ENCODE assay signal across 12 cellular contexts in genomic region chr2:71465961-71466300, GRCh38. TPM values are rescaled to one million over a fixed set of nuclear protein-coding genes. Genes with fewer than 3 reads are reported as not detected.
DNase-seq lines count a peak whose midpoint lies in the region; ATAC-seq, FAIRE-seq and TF ChIP-seq lines count a peak whose summit lies in the region.
"Had no signal": no experiment of that assay in that cellular context is flagged by ENCODE, and none has a peak within 500 bp of the region (broad histone marks: within the 10 kb centered on the region; RNA-seq: fewer than 3 reads in every experiment).

No MANE protein-coding gene starts in this region.

- H3K9ac ChIP-seq in H1 (replicated peaks in 1 of 4; ENCODE audit: extremely low read depth in 1 of 4, low read depth in 3 of 4, low read length in 3 of 4): no peak overlapping the region
- H3K9ac ChIP-seq in mesendoderm (ENCODE audit: low read length): peak overlapping the region; percentile 65

- DNase-seq in LNCaP clone FGC (ENCODE audit: low read depth) (no peak), H1 (ENCODE audit: low read depth in 1 of 2, low spot score in 2 of 2) (no peak), mesendoderm (no peak), testis (no peak), NCI-H2196 (lab: John Stamatoyannopoulos, UW; ENCODE audit: unreplicated experiment) (no peak), GOT3 (lab: John Stamatoyannopoulos, UW) (no peak)
- DNase-seq in activated naive CD4-positive, alpha-beta T cell treated with anti-CD3 and anti-CD28 coated beads, Interleukin-2, amount 50 U/mL, for 72 hours (ENCODE audit: low spot score in 2 of 2): no peak
- DNase-seq: activated CD4-positive, alpha-beta memory T cell treated with anti-CD3 and anti-CD28 coated beads, Interleukin-2, amount 10 ng/mL, durations not matched to agents 7 days and 5 days; natural killer cell; SJCRH30 had no signal

- H2AK5ac ChIP-seq in H1 (ENCODE audit: low read depth, low read length): no peak overlapping the region
- no peak overlapping the region for H2AK5ac ChIP-seq in mesendoderm (ENCODE audit: low read length)

- TF ChIP-seq POLR2A in H1 (IDR thresholded peaks at IDR 0.05; ENCODE audit: control extremely low read depth in 1 of 2, low read depth in 2 of 2, low read length in 2 of 2) (no peak), testis (IDR thresholded peaks at IDR 0.05) (no peak)

- WGBS in H1 (ENCODE audit: extremely low coverage in 1 of 2, insufficient coverage in 1 of 2, insufficient read length in 1 of 2, insufficient replicate concordance in 2 of 2, low coverage in 1 of 2, low lambda C conversion rate in 2 of 2, missing lambda C conversion rate in 1 of 2), 2 experiments: 11% methylated on average over 23 of the region's 23 CpGs; no CpG with 5 or more reads in 1 of the 2 experiments
- no CpG with 5 or more reads among the region's 23 CpGs for WGBS in mesendoderm (ENCODE audit: extremely low coverage, insufficient coverage, low lambda C conversion rate)
- WGBS in testis, 2 donors: 1 to 8% methylated on average over 14 to 23 of the region's 23 CpGs

- 0 out of 2 replicates have a peak overlapping the region, but pooled peaks have one; percentile 8 for H2BK15ac ChIP-seq in H1 (ENCODE audit: low read length)
- H2BK15ac ChIP-seq in mesendoderm (replicated peaks; ENCODE audit: low read depth): no peak overlapping the region

- H3K23ac ChIP-seq in H1 (ENCODE audit: insufficient read length) (no peak overlapping the region), mesendoderm (ENCODE audit: low read length) (peak overlapping the region; percentile 59)

- H3K27ac ChIP-seq in H1 (ENCODE audit: low read depth, low read length) (no peak overlapping the region), mesendoderm (ENCODE audit: low read depth, low read length) (no peak overlapping the region), testis (no peak overlapping the region)
- H3K27ac ChIP-seq: SJCRH30 had no signal

- H4K5ac ChIP-seq in H1 (ENCODE audit: insufficient read length, low read depth, low read length): no peak overlapping the region
- no peak overlapping the region for H4K5ac ChIP-seq in mesendoderm (ENCODE audit: low read length)

- H3K27ac Mint-ChIP-seq in activated naive CD4-positive, alpha-beta T cell treated with anti-CD3 and anti-CD28 coated beads, Interleukin-2, amount 50 U/mL, for 72 hours: no peak overlapping the region
- H3K27ac Mint-ChIP-seq: activated CD4-positive, alpha-beta memory T cell treated with anti-CD3 and anti-CD28 coated beads, Interleukin-2, amount 10 ng/mL, durations not matched to agents 7 days and 5 days; activated naive CD8-positive, alpha-beta T cell treated with anti-CD3 and anti-CD28 coated beads, Interleukin-2, amount 10 ng/mL, durations not matched to agents 7 days and 5 days; natural killer cell had no signal

- H3K4me3 ChIP-seq in LNCaP clone FGC (ENCODE audit: low read depth, low read length) (0 out of 2 replicates have a peak overlapping the region, but pooled peaks have one; percentile 52), H1 (ENCODE audit: extremely low read depth in 1 of 4, insufficient read depth in 2 of 4, low read depth in 3 of 4, low read length in 4 of 4) (peak overlapping the region; percentile 35 to 62 (median 56)), mesendoderm (ENCODE audit: low read length) (no peak overlapping the region), testis (peak overlapping the region; percentile 48 to 60)
- H3K4me3 ChIP-seq: SJCRH30 had no signal

- no peak overlapping the region for H4K91ac ChIP-seq in H1 (replicated peaks; ENCODE audit: insufficient read length, low read length)

- intact Hi-C loops in testis (cut with DNase I; ENCODE audit: low total_unique reads): no loop called here

- no peak for FAIRE-seq in H1 (lab: Jason Lieb, UNC)

- no peak overlapping the region for H2BK12ac ChIP-seq in H1 (ENCODE audit: low read depth, low read length)

- 0 out of 2 replicates have a peak overlapping the region, but pooled peaks have one; percentile 14 for H3K18ac ChIP-seq in H1 (ENCODE audit: extremely low read depth, low read length)
- H3K18ac ChIP-seq in mesendoderm (ENCODE audit: low read length): no peak overlapping the region

- H3K56ac ChIP-seq in H1 (replicated peaks; ENCODE audit: insufficient read length, low read depth, low read length) (no peak overlapping the region), mesendoderm (ENCODE audit: low read length) (peak overlapping the region; percentile 82)

- H3K9me3 Mint-ChIP-seq in activated naive CD4-positive, alpha-beta T cell treated with anti-CD3 and anti-CD28 coated beads, Interleukin-2, amount 50 U/mL, for 72 hours: no peaks in the 10 kb centered on the region
- H3K9me3 Mint-ChIP-seq: activated CD4-positive, alpha-beta memory T cell treated with anti-CD3 and anti-CD28 coated beads, Interleukin-2, amount 10 ng/mL, durations not matched to agents 7 days and 5 days; activated naive CD8-positive, alpha-beta T cell treated with anti-CD3 and anti-CD28 coated beads, Interleukin-2, amount 10 ng/mL, durations not matched to agents 7 days and 5 days; natural killer cell had no signal

- H3K79me2 ChIP-seq in H1 (ENCODE audit: control insufficient read depth in 1 of 2, insufficient read depth in 2 of 2, low read length in 2 of 2): no peaks in the 10 kb centered on the region
- H3K79me2 ChIP-seq in mesendoderm (ENCODE audit: control insufficient read depth, insufficient read depth, low read length): no peaks in the 10 kb centered on the region

- H3K9me3 ChIP-seq in H1 (ENCODE audit: insufficient read depth in 2 of 2, low read depth in 1 of 2, low read length in 1 of 2): no peaks in the 10 kb centered on the region
- H3K9me3 ChIP-seq in testis: no peaks in the 10 kb centered on the region

- H2BK20ac ChIP-seq in H1 (ENCODE audit: low read length): no peak overlapping the region

- H4K8ac ChIP-seq in H1 (ENCODE audit: extremely low read depth, insufficient read depth, low read length) (no peak overlapping the region), mesendoderm (ENCODE audit: low read depth, low read length) (no peak overlapping the region)

- H3K36me3 Mint-ChIP-seq in activated naive CD4-positive, alpha-beta T cell treated with anti-CD3 and anti-CD28 coated beads, Interleukin-2, amount 50 U/mL, for 72 hours: no peaks in the 10 kb centered on the region
- H3K36me3 Mint-ChIP-seq: activated naive CD8-positive, alpha-beta T cell treated with anti-CD3 and anti-CD28 coated beads, Interleukin-2, amount 10 ng/mL, durations not matched to agents 7 days and 5 days; natural killer cell had no signal

- no peak overlapping the region for H3K4ac ChIP-seq in H1 (replicated peaks; ENCODE audit: insufficient read length, low read depth, low read length)
- no peak overlapping the region for H3K4ac ChIP-seq in mesendoderm (ENCODE audit: low read depth, low read length)

- H2BK120ac ChIP-seq in H1 (replicated peaks; ENCODE audit: low read depth, low read length) (no peak overlapping the region), mesendoderm (ENCODE audit: low read depth, low read length) (no peak overlapping the region)

- H3K4me2 ChIP-seq in H1 (ENCODE audit: insufficient read depth in 1 of 2, low read depth in 2 of 2, low read length in 2 of 2) (peak overlapping the region; percentile 68 to 96), mesendoderm (ENCODE audit: low read length) (peak overlapping the region; percentile 91)

- no peak overlapping the region for H2AFZ ChIP-seq in H1 (ENCODE audit: low read length)

- no peak for TF ChIP-seq RAD21 in H1 (IDR thresholded peaks at IDR 0.05 in 1 of 2, conservative IDR thresholded peaks at IDR 0.05 in 1 of 2; ENCODE audit: low read depth in 2 of 2, low read length in 2 of 2)

- CTCF ChIA-PET in H1 (lab: Charles Lee; ENCODE audit: partially characterized antibody): interaction anchor here (4.3 to 11.9 kb wide), 3 partner anchors 10 to 43 kb away, joined by 47 to 238 read pairs (median 66); partner anchors contain the start of gene DYSF

- H3K79me1 ChIP-seq in H1 (ENCODE audit: low read depth, low read length): no peaks in the 10 kb centered on the region
- H3K79me1 ChIP-seq in mesendoderm (ENCODE audit: low read length): no peaks in the 10 kb centered on the region

- H3K14ac ChIP-seq in H1 (ENCODE audit: insufficient read length): no peak overlapping the region

- peaks cover 15% of the 10 kb centered on the region; the same call in 1 of the 2 replicates for H3K23me2 ChIP-seq in H1 (ENCODE audit: low read depth, low read length)

- H4K20me1 ChIP-seq in H1 (replicated peaks in 1 of 2; ENCODE audit: control insufficient read depth in 1 of 2, insufficient read depth in 2 of 2, low read length in 2 of 2): peaks cover 11% of the 10 kb centered on the region in 2 experiments

- peaks cover 0 to 16% (median 6%) of the 10 kb centered on the region in 4 experiments; a peak in 5 of 7 replicates for H3K4me1 ChIP-seq in H1 (replicated peaks in 1 of 4; ENCODE audit: control insufficient read depth in 3 of 4, insufficient read depth in 4 of 4, low read length in 3 of 4)
- H3K4me1 ChIP-seq in mesendoderm (ENCODE audit: control insufficient read depth, low read depth, low read length): peaks cover 11% of the 10 kb centered on the region
- H3K4me1 ChIP-seq in testis: no peaks in the 10 kb centered on the region

- no peak overlapping the region for H2BK5ac ChIP-seq in H1 (ENCODE audit: low read depth, low read length)
- H2BK5ac ChIP-seq in mesendoderm (ENCODE audit: low read length): no peak overlapping the region

- H3K27me3 ChIP-seq in H1 (replicated peaks in 1 of 4; ENCODE audit: control insufficient read depth in 3 of 4, extremely low read depth in 1 of 4, insufficient read depth in 3 of 4, low read length in 3 of 4): peaks cover 41 to 84% (median 83%) of the 10 kb centered on the region in 4 experiments
- H3K27me3 ChIP-seq in mesendoderm (ENCODE audit: insufficient read depth, low read length, poor library complexity): peaks cover 23% of the 10 kb centered on the region
- H3K27me3 ChIP-seq in testis: no peaks in the 10 kb centered on the region
- H3K27me3 ChIP-seq: SJCRH30 had no signal

- TF ChIP-seq CTCF in LNCaP clone FGC (IDR thresholded peaks at IDR 0.05; ENCODE audit: control insufficient read depth, extremely low read depth, insufficient read depth) (no peak), H1 (IDR thresholded peaks at IDR 0.05; ENCODE audit: control extremely low read depth in 1 of 3, insufficient read depth in 1 of 3, low read depth in 1 of 3, low read length in 3 of 3) (no peak), testis (IDR thresholded peaks at IDR 0.05) (no peak)

- H3K36me3 ChIP-seq in H1 (ENCODE audit: control insufficient read depth in 2 of 4, insufficient read depth in 4 of 4, low read length in 3 of 4): no peaks in the 10 kb centered on the region
- H3K36me3 ChIP-seq in mesendoderm (ENCODE audit: control insufficient read depth, insufficient read depth, low read length): no peaks in the 10 kb centered on the region
- H3K36me3 ChIP-seq in testis (ENCODE audit: low read depth, missing control alignments): no peaks in the 10 kb centered on the region

- no peak for TF ChIP-seq EP300 in H1 (IDR thresholded peaks at IDR 0.05; ENCODE audit: borderline replicate concordance in 1 of 2, low read depth in 2 of 2, low read length in 2 of 2)

- ATAC-seq in HG03565 (IDR thresholded peaks at IDR 0.05; ENCODE audit: unreplicated experiment): no peak
- ATAC-seq in activated naive CD4-positive, alpha-beta T cell treated with anti-CD3 and anti-CD28 coated beads, Interleukin-2, amount 50 U/mL, for 72 hours: no peak

- POLR2A ChIA-PET in H1 (lab: Charles Lee; ENCODE audit: partially characterized antibody): interaction anchor here (1.6 to 7.3 kb wide), 3 partner anchors 11 to 134 kb away, joined by 4 to 51 read pairs (median 4); partner anchors contain the start of genes DYSF and ZNF638

RNA-seq across cellular contexts. Expression of gene DYSF, which starts 12.6 kb away (rescaled TPM):
- total RNA-seq in H1 (2021; fragmentation: NEBNext Ultra II Directional; extraction: Animal tissue kit (Norgen Biotek cat#: 25700)): 7.1 and 8.5 TPM in 2 replicates
- 5.8 and 6.6 TPM in 2 replicates for polyA plus RNA-seq in H1 (2011; rRNA removed)
- 2.5 TPM for polyA plus RNA-seq in H1 (2011; cell fraction: cytosol; rRNA removed)
- 9.9 TPM for polyA plus RNA-seq in H1 (2011; cell fraction: nucleus; rRNA removed)
- polyA plus RNA-seq in H1 (2012, experiment 1 of 2): 6.1 to 8.1 TPM (median 7.4 TPM) in 4 replicates
- 6.2 TPM for polyA plus RNA-seq in H1 (2012, experiment 2 of 2)
- polyA plus RNA-seq in H1 (2013, experiment 1 of 2): 4.5 TPM
- polyA plus RNA-seq in H1 (2013, experiment 2 of 2): 3.6 TPM
- polyA minus RNA-seq in H1 (2011; rRNA and poly(A)+ RNA removed): 7.3 and 8.0 TPM in 2 replicates
- 6.2 TPM for polyA minus RNA-seq in H1 (2011; cell fraction: cytosol; rRNA and poly(A)+ RNA removed)
- polyA minus RNA-seq in H1 (2011; cell fraction: nucleus; rRNA and poly(A)+ RNA removed): 6.8 TPM
- 4.0 TPM for polyA plus RNA-seq in mesendoderm (2013, experiment 1 of 2)
- 3.9 TPM for polyA plus RNA-seq in mesendoderm (2013, experiment 2 of 2)
- total RNA-seq in testis: 1 to 10 TPM; 6.8 to 8.9 TPM
- 10.9 TPM for polyA plus RNA-seq in testis (ENCODE audit: insufficient read depth, low read depth, low replicate concordance)
- under 1 TPM; 0.23 to 0.30 TPM for total RNA-seq in activated naive CD4-positive, alpha-beta T cell treated with anti-CD3 and anti-CD28 coated beads, Interleukin-2, amount 50 U/mL, for 72 hours
- total RNA-seq: activated CD4-positive, alpha-beta memory T cell treated with anti-CD3 and anti-CD28 coated beads, Interleukin-2, amount 10 ng/mL, durations not matched to agents 7 days and 5 days had no signal
